ENCODE assay signal across 1 cellular context in genomic region chr21:23223882-23224281, GRCh38.
TF ChIP-seq lines count a peak whose summit lies in the region.

No MANE protein-coding gene starts in this region.

TF ChIP-seq in GM23338, 12 proteins besides CTCF, POLR2A, EP300 and RAD21 (continued from another document):
- TF ChIP-seq, protein P1, sequence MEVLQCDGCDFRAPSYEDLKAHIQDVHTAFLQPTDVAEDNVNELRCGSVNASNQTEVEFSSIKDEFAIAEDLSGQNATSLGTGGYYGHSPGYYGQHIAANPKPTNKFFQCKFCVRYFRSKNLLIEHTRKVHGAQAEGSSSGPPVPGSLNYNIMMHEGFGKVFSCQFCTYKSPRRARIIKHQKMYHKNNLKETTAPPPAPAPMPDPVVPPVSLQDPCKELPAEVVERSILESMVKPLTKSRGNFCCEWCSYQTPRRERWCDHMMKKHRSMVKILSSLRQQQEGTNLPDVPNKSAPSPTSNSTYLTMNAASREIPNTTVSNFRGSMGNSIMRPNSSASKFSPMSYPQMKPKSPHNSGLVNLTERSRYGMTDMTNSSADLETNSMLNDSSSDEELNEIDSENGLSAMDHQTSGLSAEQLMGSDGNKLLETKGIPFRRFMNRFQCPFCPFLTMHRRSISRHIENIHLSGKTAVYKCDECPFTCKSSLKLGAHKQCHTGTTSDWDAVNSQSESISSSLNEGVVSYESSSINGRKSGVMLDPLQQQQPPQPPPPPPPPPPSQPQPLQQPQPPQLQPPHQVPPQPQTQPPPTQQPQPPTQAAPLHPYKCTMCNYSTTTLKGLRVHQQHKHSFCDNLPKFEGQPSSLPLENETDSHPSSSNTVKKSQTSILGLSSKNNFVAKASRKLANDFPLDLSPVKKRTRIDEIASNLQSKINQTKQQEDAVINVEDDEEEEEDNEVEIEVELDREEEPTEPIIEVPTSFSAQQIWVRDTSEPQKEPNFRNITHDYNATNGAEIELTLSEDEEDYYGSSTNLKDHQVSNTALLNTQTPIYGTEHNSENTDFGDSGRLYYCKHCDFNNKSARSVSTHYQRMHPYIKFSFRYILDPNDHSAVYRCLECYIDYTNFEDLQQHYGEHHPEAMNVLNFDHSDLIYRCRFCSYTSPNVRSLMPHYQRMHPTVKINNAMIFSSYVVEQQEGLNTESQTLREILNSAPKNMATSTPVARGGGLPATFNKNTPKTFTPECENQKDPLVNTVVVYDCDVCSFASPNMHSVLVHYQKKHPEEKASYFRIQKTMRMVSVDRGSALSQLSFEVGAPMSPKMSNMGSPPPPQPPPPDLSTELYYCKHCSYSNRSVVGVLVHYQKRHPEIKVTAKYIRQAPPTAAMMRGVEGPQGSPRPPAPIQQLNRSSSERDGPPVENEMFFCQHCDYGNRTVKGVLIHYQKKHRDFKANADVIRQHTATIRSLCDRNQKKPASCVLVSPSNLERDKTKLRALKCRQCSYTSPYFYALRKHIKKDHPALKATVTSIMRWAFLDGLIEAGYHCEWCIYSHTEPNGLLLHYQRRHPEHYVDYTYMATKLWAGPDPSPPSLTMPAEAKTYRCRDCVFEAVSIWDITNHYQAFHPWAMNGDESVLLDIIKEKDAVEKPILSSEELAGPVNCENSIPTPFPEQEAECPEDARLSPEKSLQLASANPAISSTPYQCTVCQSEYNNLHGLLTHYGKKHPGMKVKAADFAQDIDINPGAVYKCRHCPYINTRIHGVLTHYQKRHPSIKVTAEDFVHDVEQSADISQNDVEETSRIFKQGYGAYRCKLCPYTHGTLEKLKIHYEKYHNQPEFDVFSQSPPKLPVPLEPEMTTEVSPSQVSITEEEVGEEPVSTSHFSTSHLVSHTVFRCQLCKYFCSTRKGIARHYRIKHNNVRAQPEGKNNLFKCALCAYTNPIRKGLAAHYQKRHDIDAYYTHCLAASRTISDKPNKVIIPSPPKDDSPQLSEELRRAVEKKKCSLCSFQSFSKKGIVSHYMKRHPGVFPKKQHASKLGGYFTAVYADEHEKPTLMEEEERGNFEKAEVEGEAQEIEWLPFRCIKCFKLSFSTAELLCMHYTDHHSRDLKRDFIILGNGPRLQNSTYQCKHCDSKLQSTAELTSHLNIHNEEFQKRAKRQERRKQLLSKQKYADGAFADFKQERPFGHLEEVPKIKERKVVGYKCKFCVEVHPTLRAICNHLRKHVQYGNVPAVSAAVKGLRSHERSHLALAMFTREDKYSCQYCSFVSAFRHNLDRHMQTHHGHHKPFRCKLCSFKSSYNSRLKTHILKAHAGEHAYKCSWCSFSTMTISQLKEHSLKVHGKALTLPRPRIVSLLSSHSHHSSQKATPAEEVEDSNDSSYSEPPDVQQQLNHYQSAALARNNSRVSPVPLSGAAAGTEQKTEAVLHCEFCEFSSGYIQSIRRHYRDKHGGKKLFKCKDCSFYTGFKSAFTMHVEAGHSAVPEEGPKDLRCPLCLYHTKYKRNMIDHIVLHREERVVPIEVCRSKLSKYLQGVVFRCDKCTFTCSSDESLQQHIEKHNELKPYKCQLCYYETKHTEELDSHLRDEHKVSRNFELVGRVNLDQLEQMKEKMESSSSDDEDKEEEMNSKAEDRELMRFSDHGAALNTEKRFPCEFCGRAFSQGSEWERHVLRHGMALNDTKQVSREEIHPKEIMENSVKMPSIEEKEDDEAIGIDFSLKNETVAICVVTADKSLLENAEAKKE (CRISPR knock-in tag; IDR thresholded peaks at IDR 0.05), result no peak
TF ChIP-seq in GM23338: peak in this region for 0.
